9 cellular contexts compared by ENCODE assay signal in the genomic region with DNA sequence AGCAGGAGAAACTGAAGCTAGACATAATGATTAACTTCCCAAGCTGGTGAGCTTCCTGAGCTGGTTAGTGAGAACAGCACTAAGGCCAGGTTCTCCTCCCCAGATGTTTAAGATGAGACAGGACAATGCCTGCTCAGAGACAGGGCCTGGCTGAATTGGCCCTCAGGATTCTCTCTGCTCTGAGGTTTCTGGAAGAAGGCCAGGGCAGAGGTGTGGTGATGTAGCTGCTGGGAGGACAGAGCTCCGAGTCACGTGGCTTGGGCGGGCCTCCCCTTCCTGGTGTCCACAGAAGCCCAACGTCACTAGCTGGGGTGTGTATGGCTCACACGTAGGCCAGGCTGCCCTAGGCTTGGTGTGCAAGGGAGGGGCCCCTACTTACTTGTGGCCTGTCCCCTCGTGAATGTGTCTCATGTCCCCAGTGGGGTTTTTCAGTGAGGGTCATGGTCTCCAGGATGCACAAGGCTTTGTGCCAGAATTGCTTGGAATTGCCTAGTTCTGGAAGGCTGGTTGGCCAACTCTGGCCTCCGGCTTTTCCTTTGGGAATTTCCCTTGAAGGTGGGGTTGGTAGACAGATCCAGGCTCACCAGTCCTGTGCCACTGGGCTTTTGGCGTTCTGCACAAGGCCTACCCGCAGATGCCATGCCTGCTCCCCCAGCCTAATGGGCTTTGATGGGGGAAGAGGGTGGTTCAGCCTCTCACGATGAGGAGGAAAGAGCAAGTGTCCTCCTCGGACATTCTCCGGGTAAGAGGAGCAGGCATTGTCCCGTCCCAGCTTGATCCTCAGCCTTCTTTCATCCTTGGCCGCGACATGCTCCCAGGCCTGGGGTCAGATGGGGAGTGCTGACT. TPM values are rescaled to one million over a fixed set of nuclear protein-coding genes. Genes with fewer than 3 reads are reported as not detected.
A peak's percentile ranks its signal among the peaks of the same experiment; 100 is the strongest.
DNase-seq lines count a peak whose midpoint lies in the region; ATAC-seq and TF ChIP-seq lines count a peak whose summit lies in the region.
"Had no signal": no experiment of that assay in that cellular context is flagged by ENCODE, and none has a peak within 500 bp of the region (broad histone marks: within the 10 kb centered on the region; RNA-seq: fewer than 3 reads in every experiment).

No MANE protein-coding gene starts in this region.

- no peaks in the 10 kb centered on the region for H3K36me3 ChIP-seq in Karpas-422 (ENCODE audit: insufficient read depth, low read length)
- H3K36me3 ChIP-seq in hepatocyte (replicated peaks; ENCODE audit: insufficient read depth, low read depth): no peaks in the 10 kb centered on the region

- H3K4me1 ChIP-seq in Karpas-422 (ENCODE audit: low read length) (peaks cover 3% of the 10 kb centered on the region; the same call in 1 of the 2 replicates), hepatocyte (ENCODE audit: insufficient read depth) (no peaks in the 10 kb centered on the region)

- no peaks in the 10 kb centered on the region for H3K79me2 ChIP-seq in Karpas-422 (ENCODE audit: low read length)
- no peaks in the 10 kb centered on the region for H3K79me2 ChIP-seq in hepatocyte

- H3K27ac ChIP-seq in Karpas-422 (ENCODE audit: low read length): no peak overlapping the region
- H3K27ac ChIP-seq in hepatocyte: no peak overlapping the region
- H3K27ac ChIP-seq: VCaP had no signal

- peak; percentile 67 for ATAC-seq in GM21786 (IDR thresholded peaks at IDR 0.05; ENCODE audit: unreplicated experiment)
- peak; percentile 13 for ATAC-seq in stimulated activated naive B cell treated with anti-CD40 and anti-IgM and Interleukin-4, amounts not matched to agents 10 μg/mL and 1 μg/mL and 100 μg/mL, for 72 hours (replicated peaks)

- H3K9ac ChIP-seq in Karpas-422 (ENCODE audit: low read length): no peak overlapping the region

- H3K4me2 ChIP-seq in Karpas-422 (ENCODE audit: low read depth, low read length, poor library complexity, severe bottlenecking) (no peak overlapping the region), hepatocyte (no peak overlapping the region)

- H3K9me2 ChIP-seq in Karpas-422 (replicated peaks; ENCODE audit: insufficient read depth, low read length): no peaks in the 10 kb centered on the region
- no peaks in the 10 kb centered on the region for H3K9me2 ChIP-seq in hepatocyte (replicated peaks; ENCODE audit: insufficient read depth)

- H3K36me3 Mint-ChIP-seq in stimulated activated naive B cell treated with anti-CD40 and anti-IgM and Interleukin-4, amounts not matched to agents 10 μg/mL and 1 μg/mL and 100 μg/mL, for 72 hours: peaks cover 12 to 21% of the 10 kb centered on the region in 2 donors

- H3K4me3 Mint-ChIP-seq in stimulated activated naive B cell treated with anti-CD40 and anti-IgM and Interleukin-4, amounts not matched to agents 10 μg/mL and 1 μg/mL and 100 μg/mL, for 72 hours: peak overlapping the region in 1 of 2 donors; percentile 17

- H2AFZ ChIP-seq in Karpas-422 (ENCODE audit: low read length) (peak overlapping the region; percentile 62; the same call in 1 of the 2 replicates), hepatocyte (no peak overlapping the region)

- H3K27ac Mint-ChIP-seq in stimulated activated naive B cell treated with anti-CD40 and anti-IgM and Interleukin-4, amounts not matched to agents 10 μg/mL and 1 μg/mL and 100 μg/mL, for 72 hours: peak overlapping the region; percentile 93

- TF ChIP-seq CTCF in hepatocyte (IDR thresholded peaks at IDR 0.05; ENCODE audit: poor library complexity): no peak

- peaks cover 69 to 92% of the 10 kb centered on the region in 2 donors for H3K4me1 Mint-ChIP-seq in stimulated activated naive B cell treated with anti-CD40 and anti-IgM and Interleukin-4, amounts not matched to agents 10 μg/mL and 1 μg/mL and 100 μg/mL, for 72 hours

- peak; percentile 47 for DNase-seq in Karpas-422
- DNase-seq in activated T-cell treated with anti-CD3 and anti-CD28 coated beads, Interleukin-2, amount 50 U/mL, for 48 hours: peak; percentile 59 to 72
- DNase-seq in hepatocyte (ENCODE audit: low spot score): peak; percentile 67
- DNase-seq in stimulated activated naive B cell treated with anti-CD40 and anti-IgM and Interleukin-4, amounts not matched to agents 10 μg/mL and 1 μg/mL and 100 μg/mL, for 72 hours: no peak
- no peak for DNase-seq in cerebellar nuclear complex (lab: John Stamatoyannopoulos, UW)
- no peak for DNase-seq in cerebellar cortex (ENCODE audit: low spot score)

- peaks cover 9 to 14% of the 10 kb centered on the region in 2 donors for H3K27me3 Mint-ChIP-seq in stimulated activated naive B cell treated with anti-CD40 and anti-IgM and Interleukin-4, amounts not matched to agents 10 μg/mL and 1 μg/mL and 100 μg/mL, for 72 hours

- H4K20me1 ChIP-seq in Karpas-422 (ENCODE audit: insufficient read depth, low read depth, low read length): no peaks in the 10 kb centered on the region
- H4K20me1 ChIP-seq in hepatocyte (ENCODE audit: insufficient read depth, poor library complexity, severe bottlenecking): no peaks in the 10 kb centered on the region

- 81% methylated on average over 15 of the region's 15 CpGs for WGBS in hepatocyte (ENCODE audit: low lambda C conversion rate, missing lambda C conversion rate)

- no peaks in the 10 kb centered on the region for H3K9me3 Mint-ChIP-seq in stimulated activated naive B cell treated with anti-CD40 and anti-IgM and Interleukin-4, amounts not matched to agents 10 μg/mL and 1 μg/mL and 100 μg/mL, for 72 hours

- H3K4me3 ChIP-seq in Karpas-422 (ENCODE audit: low read length) (no peak overlapping the region), hepatocyte (no peak overlapping the region)

- H3K27me3 ChIP-seq in Karpas-422 (ENCODE audit: low read length): no peaks in the 10 kb centered on the region
- peaks cover 6% of the 10 kb centered on the region for H3K27me3 ChIP-seq in hepatocyte

- H3K9me3 ChIP-seq in Karpas-422 (ENCODE audit: low read length): no peaks in the 10 kb centered on the region
- no peaks in the 10 kb centered on the region for H3K9me3 ChIP-seq in hepatocyte (ENCODE audit: low read depth)

- TF ChIP-seq POLR2A in GM15510 (IDR thresholded peaks at IDR 0.05; ENCODE audit: borderline replicate concordance, extremely low read depth, insufficient read length): peak; percentile 28

RNA-seq across cellular contexts. Expression of gene NOD2, which starts 3.4 kb away (rescaled TPM):
- total RNA-seq in Karpas-422 (2014; rRNA removed; shearing (Covaris generic); ENCODE audit: low replicate concordance): not detected in 2 replicates
- 0.12 and 0.13 TPM in 2 replicates for total RNA-seq in hepatocyte
- not detected in 2 replicates for polyA plus RNA-seq in hepatocyte

RNA-seq across cellular contexts. Expression of gene SNX20, which starts 15.7 kb away (rescaled TPM):
- 10.2 and 15.4 TPM in 2 replicates for total RNA-seq in Karpas-422 (2014; rRNA removed; shearing (Covaris generic); ENCODE audit: low replicate concordance)
- total RNA-seq in hepatocyte: not detected in 2 replicates
- polyA plus RNA-seq in hepatocyte: not detected in 2 replicates

RNA-seq across cellular contexts. Expression of gene CYLD, which starts 45.1 kb away (rescaled TPM):
- 37.5 and 44.4 TPM in 2 replicates for total RNA-seq in Karpas-422 (2014; rRNA removed; shearing (Covaris generic); ENCODE audit: low replicate concordance)
- 17.8 and 19.0 TPM in 2 replicates for total RNA-seq in hepatocyte
- polyA plus RNA-seq in hepatocyte: 9.2 and 9.9 TPM in 2 replicates

Comparison
In these comparisons a context has a peak if more than half of its experiments do, and no peak if none do; other contexts are left out.
1. DNase-seq: peak in Karpas-422 (single experiment), activated T-cell treated with anti-CD3 and anti-CD28 coated beads, Interleukin-2, amount 50 U/mL, for 48 hours (2 of 2) and hepatocyte (single experiment); none in stimulated activated naive B cell treated with anti-CD40 and anti-IgM and Interleukin-4, amounts not matched to agents 10 μg/mL and 1 μg/mL and 100 μg/mL, for 72 hours (single experiment), cerebellar nuclear complex (0 of 2) and cerebellar cortex (single experiment).
2. RNA of gene SNX20, which starts 15.7 kb away (total RNA-seq): 10.2 to 15.4 TPM in Karpas-422; not detected in hepatocyte; every median in the first group is over 10 times any median in the second.